Comparison of ENCODE assay signal across 11 cellular contexts in genomic region chr7:147879116-147879750, GRCh38.
"Had no signal": no experiment of that assay in that cellular context is flagged by ENCODE, and none has a peak within 500 bp of the region (broad histone marks: within the 10 kb centered on the region; RNA-seq: fewer than 3 reads in every experiment).

No MANE protein-coding gene starts in this region.

- ATAC-seq: activated CD8-positive, alpha-beta memory T cell treated with anti-CD3 and anti-CD28 coated beads, Interleukin-2, amount 10 ng/mL, durations not matched to agents 7 days and 5 days; foreskin keratinocyte; lower lobe of right lung; naive thymus-derived CD8-positive, alpha-beta T cell; stimulated activated effector memory CD8-positive, alpha-beta T cell treated with anti-CD3 and anti-CD28 coated beads, Interleukin-12 subunit alpha, Interleukin-12 subunit beta, amount 100 ng/mL, for 72 hours had no signal

- DNase-seq: activated CD4-positive, alpha-beta T cell treated with anti-CD3 and anti-CD28 coated beads for 1 hour; activated CD4-positive, alpha-beta T cell treated with anti-CD3 and anti-CD28 coated beads, Interleukin-2, amount 50 U/mL, for 48 hours; activated CD8-positive, alpha-beta memory T cell treated with anti-CD3 and anti-CD28 coated beads, Interleukin-2, amount 10 ng/mL, durations not matched to agents 7 days and 5 days; activated effector memory CD4-positive, alpha-beta T cell treated with anti-CD3 and anti-CD28 coated beads, Interleukin-2, amount 50 U/mL, for 16 hours; activated T-cell treated with anti-CD3 and anti-CD28 coated beads, Interleukin-2, amount 50 U/mL, for 24 hours; foreskin keratinocyte; lower lobe of right lung; naive thymus-derived CD8-positive, alpha-beta T cell; right lobe of liver; trophoblast cell had no signal
